7 cellular contexts compared by ENCODE assay signal in genomic region chr14:70641548-70642312, GRCh38. TPM values are rescaled to one million over a fixed set of nuclear protein-coding genes. Genes with fewer than 3 reads are reported as not detected.
DNase-seq lines count a peak whose midpoint lies in the region; ATAC-seq and TF ChIP-seq lines count a peak whose summit lies in the region.

Gene TTC9, plus strand, starts transcription at chr14:70641916. Its CDS starts 214 bp downstream, at chr14:70642130.

- no peak within 1 kb of the TSS for H3K27ac ChIP-seq in fibroblast of lung (ENCODE audit: insufficient read depth, low read length)

- H3K4me3 ChIP-seq in GM12865 (ENCODE audit: low read depth, low read length): peak within 1 kb of the TSS; percentile 87
- peak within 1 kb of the TSS; percentile 33 to 58 (median 54) for H3K4me3 ChIP-seq in fibroblast of lung (replicated peaks in 1 of 4; ENCODE audit: control extremely low read depth in 1 of 4, insufficient read depth in 1 of 4, low read depth in 3 of 4, low read length in 4 of 4)

- peak within 1 kb of the TSS; percentile 30 for H2AFZ ChIP-seq in fibroblast of lung (ENCODE audit: low read length)

- peaks cover 34% of the 10 kb centered on the region for H3K27me3 ChIP-seq in fibroblast of lung (ENCODE audit: control insufficient read depth, insufficient read depth, low read length)

- peaks cover 40% of the 10 kb centered on the region for H3K4me1 Mint-ChIP-seq in activated CD8-positive, alpha-beta T cell treated with anti-CD3 and anti-CD28 coated beads for 36 hours (ENCODE audit: low read depth)
- peaks cover 21% of the 10 kb centered on the region for H3K4me1 Mint-ChIP-seq in neural crest cell

- H3K36me3 Mint-ChIP-seq in activated CD8-positive, alpha-beta T cell treated with anti-CD3 and anti-CD28 coated beads for 36 hours (ENCODE audit: low read depth): peaks cover 6% of the 10 kb centered on the region
- no peaks in the 10 kb centered on the region for H3K36me3 Mint-ChIP-seq in neural crest cell (ENCODE audit: low read depth)

- H3K27me3 Mint-ChIP-seq in activated CD8-positive, alpha-beta T cell treated with anti-CD3 and anti-CD28 coated beads for 36 hours: no peaks in the 10 kb centered on the region
- H3K27me3 Mint-ChIP-seq in neural crest cell (ENCODE audit: low read depth): peaks cover 62% of the 10 kb centered on the region

- H3K4me3 Mint-ChIP-seq in activated CD8-positive, alpha-beta T cell treated with anti-CD3 and anti-CD28 coated beads for 36 hours: peak within 1 kb of the TSS; percentile 88
- H3K4me3 Mint-ChIP-seq in neural crest cell: peak within 1 kb of the TSS; percentile 94

- H3K36me3 ChIP-seq in fibroblast of lung (ENCODE audit: control insufficient read depth, insufficient read depth, low read length): no peaks in the 10 kb centered on the region

- CTCF ChIA-PET in activated CD8-positive, alpha-beta T cell treated with anti-CD3 and anti-CD28 coated beads for 36 hours (lab: Charles Lee): interaction anchor here (1.0 to 4.4 kb wide), 7 partner anchors 14 to 168 kb away, joined by 3 to 16 read pairs (median 3); no protein-coding TSS in a partner anchor

- no peaks in the 10 kb centered on the region for H3K79me2 ChIP-seq in fibroblast of lung (ENCODE audit: control insufficient read depth, insufficient read depth, low read length)

- no peaks in the 10 kb centered on the region for H3K4me1 ChIP-seq in fibroblast of lung (ENCODE audit: control insufficient read depth, extremely low read depth, insufficient read depth, low read length)

- TF ChIP-seq CTCF in GM12865 (IDR thresholded peaks at IDR 0.05; ENCODE audit: insufficient read depth, low read depth, low read length, missing control alignments) (no peak), fibroblast of lung (conservative IDR thresholded peaks at IDR 0.05 in 1 of 2, IDR thresholded peaks at IDR 0.05 in 1 of 2; ENCODE audit: low read depth in 1 of 2, low read length in 2 of 2) (no peak), neural crest cell (conservative IDR thresholded peaks at IDR 0.05) (no peak)
- TF ChIP-seq CTCF in activated CD8-positive, alpha-beta T cell treated with anti-CD3 and anti-CD28 coated beads for 36 hours (IDR thresholded peaks at IDR 0.05): no peak

- DNase-seq in GM12865 (ENCODE audit: low read depth) (no peak), fibroblast of lung (ENCODE audit: low read depth in 2 of 2) (no peak), neural crest cell (ENCODE audit: low read depth, low spot score) (peak; percentile 26), SIG-M5 treated with dmso at 0.1 percent for 504 hours (lab: John Stamatoyannopoulos, UW; ENCODE audit: unreplicated experiment) (no peak)
- DNase-seq in activated CD8-positive, alpha-beta T cell treated with anti-CD3 and anti-CD28 coated beads for 36 hours: no peak

- ATAC-seq in HG03354 (IDR thresholded peaks at IDR 0.05; ENCODE audit: poor library complexity, severe bottlenecking, unreplicated experiment) (peak; percentile 14), HG03460 (IDR thresholded peaks at IDR 0.05; ENCODE audit: unreplicated experiment) (no peak)
- ATAC-seq in activated CD8-positive, alpha-beta T cell treated with anti-CD3 and anti-CD28 coated beads for 36 hours: peak; percentile 5

- H4K20me1 ChIP-seq in fibroblast of lung (ENCODE audit: control insufficient read depth, extremely low read depth, insufficient read depth, low read length): no peaks in the 10 kb centered on the region

- intact Hi-C loops in activated CD8-positive, alpha-beta T cell treated with anti-CD3 and anti-CD28 coated beads for 36 hours (cut with micrococcal nuclease): loop anchor here (10.0 kb wide), 1 partner anchor 173 kb away; no protein-coding TSS in a partner anchor

- peak within 1 kb of the TSS; percentile 82 for H3K4me2 ChIP-seq in fibroblast of lung (ENCODE audit: extremely low read depth, insufficient read depth, low read length)

- peak within 1 kb of the TSS; percentile 90 for H3K27ac Mint-ChIP-seq in activated CD8-positive, alpha-beta T cell treated with anti-CD3 and anti-CD28 coated beads for 36 hours
- no peak within 1 kb of the TSS for H3K27ac Mint-ChIP-seq in neural crest cell (ENCODE audit: unreplicated experiment)

- no peaks in the 10 kb centered on the region for H3K9me3 ChIP-seq in fibroblast of lung (ENCODE audit: control insufficient read depth, insufficient read depth, low read depth, low read length)

- POLR2A ChIA-PET in activated CD8-positive, alpha-beta T cell treated with anti-CD3 and anti-CD28 coated beads for 36 hours (lab: Charles Lee): interaction anchor here (0.6 to 3.9 kb wide), 13 partner anchors 12 to 868 kb away, joined by 3 to 46 read pairs (median 3); partner anchors contain the start of gene MED6

- no peaks in the 10 kb centered on the region for H3K9me3 Mint-ChIP-seq in activated CD8-positive, alpha-beta T cell treated with anti-CD3 and anti-CD28 coated beads for 36 hours
- H3K9me3 Mint-ChIP-seq in neural crest cell: no peaks in the 10 kb centered on the region

- H3K9ac ChIP-seq in fibroblast of lung (ENCODE audit: insufficient read depth, low read length): peak within 1 kb of the TSS; percentile 7

RNA-seq across cellular contexts. Expression of gene TTC9, which starts in this region (rescaled TPM):
- 1 to 10 TPM; 5.5 to 5.7 TPM for total RNA-seq in activated CD8-positive, alpha-beta T cell treated with anti-CD3 and anti-CD28 coated beads for 36 hours
- 1.3 and 4.3 TPM in 2 replicates for total RNA-seq in fibroblast of lung
- polyA plus RNA-seq in fibroblast of lung: 1.9 and 2.0 TPM in 2 replicates
- 1.4 and 1.7 TPM in 2 replicates for polyA plus RNA-seq in fibroblast of lung (2012)
- 0.63 and 1.9 TPM in 2 replicates for polyA minus RNA-seq in fibroblast of lung (ENCODE audit: low replicate concordance)
- total RNA-seq in neural crest cell: 3.7 and 4.2 TPM in 2 replicates
